Comparison of ENCODE assay signal across 1 cellular context in genomic region chr4:153466637-153467153, GRCh38.
TF ChIP-seq lines count a peak whose summit lies in the region.

No MANE protein-coding gene starts in this region.

TF ChIP-seq in K562, 482 proteins besides CTCF, POLR2A, EP300 and RAD21 (continued from another document and continues in another):
- TF ChIP-seq RERE (CRISPR knock-in tag; IDR thresholded peaks at IDR 0.05; ENCODE audit: borderline replicate concordance) (no peak), ZNF668 (CRISPR knock-in tag; IDR thresholded peaks at IDR 0.05) (no peak), IRF2 (CRISPR knock-in tag; IDR thresholded peaks at IDR 0.05) (no peak), E4F1 (CRISPR knock-in tag; IDR thresholded peaks at IDR 0.05; ENCODE audit: borderline replicate concordance) (no peak), CXXC5 (CRISPR knock-in tag; IDR thresholded peaks at IDR 0.05) (peak; percentile 13; the same call in 1 of the 2 replicates), CTBP1 (IDR thresholded peaks at IDR 0.05; ENCODE audit: borderline replicate concordance) (peak; percentile 7; the same call in 1 of the 2 replicates), ZNF133 (CRISPR knock-in tag; IDR thresholded peaks at IDR 0.05) (no peak), E2F6 (IDR thresholded peaks at IDR 0.05; ENCODE audit: borderline replicate concordance in 1 of 2, extremely low read depth in 1 of 2, insufficient read depth in 1 of 2, insufficient read length in 1 of 2, low read depth in 1 of 2, low read length in 1 of 2, poor library complexity in 1 of 2, severe bottlenecking in 1 of 2) (peak; percentile 14 to 17), HDGF (IDR thresholded peaks at IDR 0.05) (no peak), ARID4B (CRISPR knock-in tag; IDR thresholded peaks at IDR 0.05) (no peak; the same call in 1 of the 2 replicates), CAMTA2 (CRISPR knock-in tag; conservative IDR thresholded peaks at IDR 0.05) (no peak), ZNF444 (CRISPR knock-in tag; IDR thresholded peaks at IDR 0.05) (no peak), EHMT2 (IDR thresholded peaks at IDR 0.05) (no peak), ZC3H4 (CRISPR knock-in tag; IDR thresholded peaks at IDR 0.05; ENCODE audit: borderline replicate concordance) (no peak), ERF (CRISPR knock-in tag; IDR thresholded peaks at IDR 0.05) (no peak), MYC (IDR thresholded peaks at IDR 0.05; ENCODE audit: low read depth, low read length) (peak; percentile 6; the same call in 1 of the 2 replicates), MYC (CRISPR knock-in tag; IDR thresholded peaks at IDR 0.05; ENCODE audit: borderline replicate concordance, low read depth) (no peak), CHD2 (IDR thresholded peaks at IDR 0.05; ENCODE audit: low read depth, low read length) (no peak), MTA3 (IDR thresholded peaks at IDR 0.05; ENCODE audit: borderline replicate concordance) (0 out of 2 replicates have a peak, but pooled peaks have one; percentile 37), ESRRA (IDR thresholded peaks at IDR 0.05; ENCODE audit: borderline replicate concordance, low read depth) (0 out of 2 replicates have a peak, but pooled peaks have one; percentile 5), SRSF1 (IDR thresholded peaks at IDR 0.05; ENCODE audit: low read depth, low read length) (no peak), CEBPG (CRISPR knock-in tag; IDR thresholded peaks at IDR 0.05) (no peak), CEBPG (tag; conservative IDR thresholded peaks at IDR 0.05 in 1 of 2, IDR thresholded peaks at IDR 0.05 in 1 of 2) (no peak), TARDBP (IDR thresholded peaks at IDR 0.05) (peak; percentile 39; the same call in 1 of the 2 replicates), EWSR1 (IDR thresholded peaks at IDR 0.05; ENCODE audit: borderline replicate concordance, low read depth, partially characterized antibody) (no peak), UBTF (IDR thresholded peaks at IDR 0.05; ENCODE audit: borderline replicate concordance in 1 of 2, low read depth in 2 of 2, low read length in 2 of 2) (peak in 1 of 2 experiments; percentile 74; a peak in 1 of 4 replicates), HNRNPLL (IDR thresholded peaks at IDR 0.05; ENCODE audit: low read depth, low read length, poor library complexity, severe bottlenecking) (peak; percentile 79), MNT (conservative IDR thresholded peaks at IDR 0.05) (0 out of 4 replicates have a peak, but pooled peaks of 1 of the 2 experiments have one; percentile 5), SMARCB1 (IDR thresholded peaks at IDR 0.05; ENCODE audit: insufficient read length, low read depth) (no peak), ARNT (IDR thresholded peaks at IDR 0.05) (no peak), U2AF2 (optimal IDR thresholded peaks at IDR 0.05; ENCODE audit: low read depth, low read length) (no peak), USF2 (CRISPR knock-in tag; IDR thresholded peaks at IDR 0.05) (no peak), JUND (IDR thresholded peaks at IDR 0.05; ENCODE audit: borderline replicate concordance, low read depth, low read length) (no peak), JUND (tag; IDR thresholded peaks at IDR 0.05; ENCODE audit: borderline replicate concordance, low read depth, low read length) (no peak), REST (CRISPR knock-in tag; IDR thresholded peaks at IDR 0.05; ENCODE audit: low read depth) (no peak)
